9 cellular contexts compared by ENCODE assay signal in the genomic region with DNA sequence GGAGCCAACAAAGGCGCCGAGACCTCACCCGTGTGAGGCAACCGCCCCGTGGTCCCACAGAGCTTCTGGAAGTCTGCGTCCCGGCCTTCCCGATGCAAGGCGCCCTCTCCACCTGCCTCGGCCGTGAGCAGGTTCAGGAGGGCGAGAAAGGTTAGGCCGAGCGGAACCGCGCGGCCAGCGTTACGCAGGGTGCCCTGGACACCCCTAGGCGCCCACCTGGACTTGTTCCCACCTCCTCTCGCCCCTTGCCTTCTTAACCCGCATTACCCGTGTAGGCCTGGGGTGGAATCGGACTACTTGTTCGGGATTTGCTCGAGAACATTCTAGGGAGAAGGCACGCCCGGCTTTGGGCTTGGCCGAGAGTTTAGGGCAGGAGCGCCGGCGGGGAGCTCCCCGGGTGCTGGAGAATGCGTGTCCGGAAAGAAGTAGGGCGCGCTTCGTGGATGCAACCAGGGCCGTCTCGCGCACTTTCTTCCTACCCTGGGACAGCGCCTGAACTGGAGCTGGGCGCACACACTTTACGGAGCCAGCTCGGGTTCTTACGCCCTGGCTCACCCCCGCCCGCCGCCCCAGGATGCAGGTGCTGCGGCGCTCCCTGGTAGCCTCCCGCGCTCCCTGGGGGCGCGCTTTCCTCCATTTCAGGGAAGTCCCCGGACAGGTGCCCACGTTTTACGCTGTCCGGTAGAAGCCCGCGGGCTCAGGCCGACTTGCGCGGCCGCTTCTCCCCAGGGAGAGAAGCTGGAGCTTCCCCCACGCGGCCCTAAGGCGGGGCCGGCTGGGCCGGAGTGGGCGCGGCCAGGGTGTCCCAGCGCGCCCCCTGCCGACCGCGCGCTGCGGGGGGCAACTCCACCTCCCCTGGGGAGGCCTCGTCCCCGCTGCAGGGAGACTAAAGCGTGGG.
A peak's percentile ranks its signal among the peaks of the same experiment; 100 is the strongest.
DNase-seq lines count a peak whose midpoint lies in the region; ATAC-seq, FAIRE-seq and TF ChIP-seq lines count a peak whose summit lies in the region.
"Had no signal": no experiment of that assay in that cellular context is flagged by ENCODE, and none has a peak within 500 bp of the region (broad histone marks: within the 10 kb centered on the region; RNA-seq: fewer than 3 reads in every experiment).

No MANE protein-coding gene starts in this region.

- H4K20me1 ChIP-seq in SK-N-SH (ENCODE audit: insufficient read depth), result no peaks in the 10 kb centered on the region

- TF ChIP-seq CTCF in A673 (conservative IDR thresholded peaks at IDR 0.05; ENCODE audit: low read depth, low read length), result 0 out of 2 replicates have a peak, but pooled peaks have one; percentile 27
- peak; percentile 46 for TF ChIP-seq CTCF in SK-N-SH (IDR thresholded peaks at IDR 0.05)
- no peak for TF ChIP-seq CTCF in kidney (IDR thresholded peaks at IDR 0.05; ENCODE audit: borderline replicate concordance, extremely low read depth, insufficient read depth)

- H3K4me1 ChIP-seq in A673 (ENCODE audit: insufficient read depth, low read length, poor library complexity, severe bottlenecking) (peaks cover 31% of the 10 kb centered on the region), SK-N-SH (ENCODE audit: control insufficient read depth in 1 of 2, insufficient read depth in 2 of 2, low read depth in 1 of 2, low read length in 1 of 2) (no peaks in the 10 kb centered on the region), kidney (ENCODE audit: control insufficient read depth in 1 of 2, insufficient read depth in 1 of 2, low read depth in 1 of 2, low read length in 2 of 2) (peaks cover 0 to 13% of the 10 kb centered on the region in 2 donors)

- no peak overlapping the region for H2AFZ ChIP-seq in SK-N-SH (ENCODE audit: low read depth)

- H3K4me3 ChIP-seq in A673 (ENCODE audit: low read depth, low read length, poor library complexity, severe bottlenecking) (no peak overlapping the region), SK-N-SH (ENCODE audit: low read depth in 2 of 2, low read length in 1 of 2) (no peak overlapping the region), kidney (ENCODE audit: low read length in 2 of 2) (no peak overlapping the region)

- BruUV-seq in A673 (replicated peaks; lab: Mats Ljungman, UMichigan), result no TSS peak

- no peak overlapping the region for H3K27ac ChIP-seq in A673 (ENCODE audit: low read depth, low read length, poor library complexity, severe bottlenecking)
- no peak overlapping the region for H3K27ac ChIP-seq in SK-N-SH (ENCODE audit: low read depth in 2 of 2, low read length in 1 of 2)
- no peak overlapping the region for H3K27ac ChIP-seq in kidney (ENCODE audit: low read depth in 2 of 2, low read length in 2 of 2)

- no peak overlapping the region for H3K9ac ChIP-seq in SK-N-SH
- no peak overlapping the region for H3K9ac ChIP-seq in kidney (ENCODE audit: low read length in 2 of 2)

- peak; percentile 57 for ATAC-seq in GM18868 (IDR thresholded peaks at IDR 0.05; ENCODE audit: unreplicated experiment)

- H3K9me2 ChIP-seq in SK-N-SH, result no peaks in the 10 kb centered on the region

- no peak overlapping the region; the same call in 1 of the 2 replicates for H3K4me2 ChIP-seq in SK-N-SH

- no peak for TF ChIP-seq EP300 in SK-N-SH (IDR thresholded peaks at IDR 0.05; ENCODE audit: borderline replicate concordance in 1 of 2, low read depth in 1 of 2, low read length in 1 of 2)

- POLR2A ChIA-PET in A673 (lab: Charles Lee; ENCODE audit: low non-redundant PET), result no interaction called here
- POLR2A ChIA-PET in SK-N-SH (lab: Yijun Ruan, JAX), result no interaction called here
- POLR2A ChIA-PET in HEK293T (lab: Yijun Ruan, JAX), result no interaction called here

- H3F3A ChIP-seq in SK-N-SH (replicated peaks; ENCODE audit: insufficient read depth), result no peaks in the 10 kb centered on the region

- TF ChIP-seq RAD21 in SK-N-SH (IDR thresholded peaks at IDR 0.05; ENCODE audit: low read length), result no peak

- CTCF ChIA-PET in A673 (lab: Charles Lee) (no interaction called here), SK-N-SH (lab: Yijun Ruan, JAX) (interaction anchor here (0.5 to 5.3 kb wide), 12 partner anchors 9 to 396 kb away, joined by 3 to 24 read pairs (median 4); no protein-coding TSS in a partner anchor), HEK293T (lab: Yijun Ruan, JAX) (no interaction called here)

- H3K27me3 ChIP-seq in A673 (replicated peaks; ENCODE audit: insufficient read depth, low read depth, low read length, poor library complexity) (peaks cover 84% of the 10 kb centered on the region), SK-N-SH (ENCODE audit: insufficient read depth) (peaks cover 81% of the 10 kb centered on the region)

- intact Hi-C loops in A673 (cut with micrococcal nuclease; ENCODE audit: unreplicated experiment), result no loop called here
- intact Hi-C loops in kidney (cut with DNase I), result no loop called here

- WGBS in SK-N-SH (ENCODE audit: low lambda C conversion rate), result 8% methylated on average over 23 of the region's 82 CpGs

- no peaks in the 10 kb centered on the region for H3K79me2 ChIP-seq in SK-N-SH (ENCODE audit: insufficient read depth)

- DNase-seq in A673 (ENCODE audit: low spot score) (no peak), SK-N-SH (peak; percentile 68), kidney (peak; percentile 63), HCEC 1CT (no peak), A172 (ENCODE audit: low spot score) (no peak), NCI-H524 treated with DMSO at 0.1 percent for 48 hours (lab: John Stamatoyannopoulos, UW) (no peak), HEK293T (ENCODE audit: extremely low spot score) (no peak)
- DNase-seq: NCI-H2029 had no signal

- H3K9me3 ChIP-seq in A673 (ENCODE audit: low read depth, low read length, poor library complexity, severe bottlenecking) (no peaks in the 10 kb centered on the region), SK-N-SH (no peaks in the 10 kb centered on the region), kidney (ENCODE audit: control insufficient read depth in 1 of 2, low read length in 2 of 2) (no peaks in the 10 kb centered on the region)

- H3K36me3 ChIP-seq in A673 (ENCODE audit: insufficient read depth, low read length, poor library complexity, severe bottlenecking) (no peaks in the 10 kb centered on the region), SK-N-SH (replicated peaks in 1 of 2; ENCODE audit: control insufficient read depth in 1 of 2, insufficient read depth in 2 of 2, low read length in 1 of 2) (no peaks in the 10 kb centered on the region), kidney (ENCODE audit: control insufficient read depth in 1 of 2, insufficient read depth in 2 of 2, low read length in 2 of 2) (no peaks in the 10 kb centered on the region)

- no peak for FAIRE-seq in kidney (lab: Jason Lieb, UNC)

TF ChIP-seq in SK-N-SH, 30 proteins besides CTCF, POLR2A, EP300 and RAD21:
- TF ChIP-seq JUND (IDR thresholded peaks at IDR 0.05) (no peak), SMC3 (IDR thresholded peaks at IDR 0.05; ENCODE audit: low read depth, low read length) (no peak), CHD2 (IDR thresholded peaks at IDR 0.05; ENCODE audit: low read length, partially characterized antibody) (no peak), RXRA (IDR thresholded peaks at IDR 0.05; ENCODE audit: borderline replicate concordance, low read depth) (no peak), NRF1 (IDR thresholded peaks at IDR 0.05; ENCODE audit: low read depth, low read length) (no peak), FOXM1 (IDR thresholded peaks at IDR 0.05; ENCODE audit: low read depth) (no peak), TCF12 (IDR thresholded peaks at IDR 0.05) (no peak), GABPA (IDR thresholded peaks at IDR 0.05; ENCODE audit: low read depth) (no peak), ELF1 (IDR thresholded peaks at IDR 0.05) (no peak), MXI1 (IDR thresholded peaks at IDR 0.05; ENCODE audit: low read depth, low read length) (no peak)
- TF ChIP-seq, protein P1, sequence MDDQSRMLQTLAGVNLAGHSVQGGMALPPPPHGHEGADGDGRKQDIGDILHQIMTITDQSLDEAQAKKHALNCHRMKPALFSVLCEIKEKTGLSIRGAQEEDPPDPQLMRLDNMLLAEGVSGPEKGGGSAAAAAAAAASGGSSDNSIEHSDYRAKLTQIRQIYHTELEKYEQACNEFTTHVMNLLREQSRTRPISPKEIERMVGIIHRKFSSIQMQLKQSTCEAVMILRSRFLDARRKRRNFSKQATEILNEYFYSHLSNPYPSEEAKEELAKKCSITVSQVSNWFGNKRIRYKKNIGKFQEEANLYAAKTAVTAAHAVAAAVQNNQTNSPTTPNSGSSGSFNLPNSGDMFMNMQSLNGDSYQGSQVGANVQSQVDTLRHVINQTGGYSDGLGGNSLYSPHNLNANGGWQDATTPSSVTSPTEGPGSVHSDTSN (IDR thresholded peaks at IDR 0.05), result no peak
- TF ChIP-seq, protein P2, sequence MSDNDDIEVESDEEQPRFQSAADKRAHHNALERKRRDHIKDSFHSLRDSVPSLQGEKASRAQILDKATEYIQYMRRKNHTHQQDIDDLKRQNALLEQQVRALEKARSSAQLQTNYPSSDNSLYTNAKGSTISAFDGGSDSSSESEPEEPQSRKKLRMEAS (IDR thresholded peaks at IDR 0.05; ENCODE audit: low read depth), result no peak
TF ChIP-seq in SK-N-SH: peak in this region for 0.

TF ChIP-seq in HEK293T, 16 proteins besides CTCF, POLR2A, EP300 and RAD21:
- TF ChIP-seq SUZ12 (IDR thresholded peaks at IDR 0.05) (no peak), L3MBTL2 (conservative IDR thresholded peaks at IDR 0.05) (no peak)

Comparison
In these comparisons a context has a peak if more than half of its experiments do, and no peak if none do; other contexts are left out.
1. DNase-seq: peak in SK-N-SH (single experiment) and kidney (single experiment); none in A673 (single experiment), HCEC 1CT (single experiment), A172 (single experiment), NCI-H524 treated with DMSO at 0.1 percent for 48 hours (single experiment) and HEK293T (single experiment).